ENCODE assay signal across 16 cellular contexts in genomic region chr14:69055125-69055524, GRCh38.
DNase-seq lines count a peak whose midpoint lies in the region; ATAC-seq and TF ChIP-seq lines count a peak whose summit lies in the region.
"Had no signal": no experiment of that assay in that cellular context is flagged by ENCODE, and none has a peak within 500 bp of the region (broad histone marks: within the 10 kb centered on the region; RNA-seq: fewer than 3 reads in every experiment).

No MANE protein-coding gene starts in this region.

- no peak overlapping the region for H4K8ac ChIP-seq in trophoblast cell (ENCODE audit: low read depth, low read length)

- H3K9ac ChIP-seq in SK-N-SH = no peak overlapping the region
- H3K9ac ChIP-seq in trophoblast cell (ENCODE audit: low read length) = no peak overlapping the region
- H3K9ac ChIP-seq: parathyroid adenoma had no signal

- no peaks in the 10 kb centered on the region for H3K9me2 ChIP-seq in SK-N-SH

- H3K4me1 ChIP-seq in SK-N-SH (ENCODE audit: control insufficient read depth in 1 of 2, insufficient read depth in 2 of 2, low read depth in 1 of 2, low read length in 1 of 2) = peaks cover 17 to 35% of the 10 kb centered on the region in 2 experiments; a peak in 3 of 4 replicates
- peaks cover 4 to 16% of the 10 kb centered on the region in 2 experiments for H3K4me1 ChIP-seq in trophoblast cell (ENCODE audit: control insufficient read depth in 1 of 2, insufficient read depth in 2 of 2, low read length in 2 of 2)

- H3K36me3 Mint-ChIP-seq in CD4-positive, alpha-beta T cell (ENCODE audit: low read depth) = peaks cover 82% of the 10 kb centered on the region

- H3K4me2 ChIP-seq in SK-N-SH = no peak overlapping the region
- no peak overlapping the region for H3K4me2 ChIP-seq in trophoblast cell (ENCODE audit: low read length)

- DNase-seq in EL = peak; percentile 97
- no peak for DNase-seq in SK-N-SH
- peak; percentile 29 for DNase-seq in epithelial cell of esophagus (ENCODE audit: low read depth)
- DNase-seq in trophoblast cell = peak in 1 of 2 donors; percentile 28
- DNase-seq in CD4-positive, alpha-beta T cell = no peak
- no peak for DNase-seq in GM13976 (ENCODE audit: low spot score)
- no peak for DNase-seq in HEK293T (ENCODE audit: extremely low spot score)
- no peak for DNase-seq in amniotic stem cell (lab: John Stamatoyannopoulos, UW)
- DNase-seq: activated naive CD4-positive, alpha-beta T cell treated with Interleukin-2 at 50 U/mL for 16 hours; NCI-H1048; SW 1271 had no signal

- no peak overlapping the region for H3K18ac ChIP-seq in trophoblast cell (ENCODE audit: low read length)

- H3K4me3 ChIP-seq in SK-N-SH (ENCODE audit: low read depth in 2 of 2, low read length in 1 of 2) (no peak overlapping the region), epithelial cell of esophagus (ENCODE audit: low read length) (no peak overlapping the region), trophoblast cell (ENCODE audit: low read depth, low read length) (no peak overlapping the region)
- H3K4me3 ChIP-seq: esophagus muscularis mucosa had no signal

- H4K91ac ChIP-seq in trophoblast cell (ENCODE audit: low read depth, low read length) = no peak overlapping the region

- peak overlapping the region; percentile 12 for H2BK5ac ChIP-seq in trophoblast cell (ENCODE audit: low read depth, low read length, poor library complexity)

- no peak for ATAC-seq in CD4-positive, alpha-beta T cell (ENCODE audit: poor library complexity)
- ATAC-seq: HepG2 had no signal

- no peak overlapping the region for H3K23ac ChIP-seq in trophoblast cell (ENCODE audit: low read length)

- no peak overlapping the region for H4K12ac ChIP-seq in trophoblast cell (ENCODE audit: low read depth, low read length)

- TF ChIP-seq CTCF in SK-N-SH (IDR thresholded peaks at IDR 0.05) (no peak), epithelial cell of esophagus (IDR thresholded peaks at IDR 0.05; ENCODE audit: insufficient read depth, low read depth, low read length, missing control alignments) (no peak), GM13976 (IDR thresholded peaks at IDR 0.05; ENCODE audit: borderline replicate concordance, control extremely low read depth, extremely low read depth, insufficient read depth, missing control alignments) (no peak)
- TF ChIP-seq CTCF in CD4-positive, alpha-beta T cell (IDR thresholded peaks at IDR 0.05) = no peak

- intact Hi-C loops in CD4-positive, alpha-beta T cell (cut with DNase I, micrococcal nuclease) = loop anchor here in 1 of 2 experiments (5.0 kb wide), 1 partner anchor 143 kb away; no protein-coding TSS in a partner anchor

- H3K9me3 Mint-ChIP-seq in CD4-positive, alpha-beta T cell = no peaks in the 10 kb centered on the region
- H3K9me3 Mint-ChIP-seq: memory B cell, type B pancreatic cell had no signal

- H3K4me1 Mint-ChIP-seq in CD4-positive, alpha-beta T cell (ENCODE audit: low read depth) = peaks cover 8% of the 10 kb centered on the region

- POLR2A ChIA-PET in SK-N-SH (lab: Yijun Ruan, JAX) (no interaction called here), HEK293T (lab: Yijun Ruan, JAX) (no interaction called here)
- POLR2A ChIA-PET in CD4-positive, alpha-beta T cell (lab: Charles Lee) = no interaction called here

- H3K9me3 ChIP-seq in SK-N-SH (no peaks in the 10 kb centered on the region), trophoblast cell (ENCODE audit: insufficient read depth, low read depth, low read length) (no peaks in the 10 kb centered on the region)
- H3K9me3 ChIP-seq in CD4-positive, alpha-beta T cell (ENCODE audit: control insufficient read depth, low read length) = no peaks in the 10 kb centered on the region
- H3K9me3 ChIP-seq: esophagus muscularis mucosa had no signal

- no peak overlapping the region for H3K27ac Mint-ChIP-seq in CD4-positive, alpha-beta T cell
- H3K27ac Mint-ChIP-seq: memory B cell, type B pancreatic cell had no signal

- 88% methylated on average over 10 of the region's 21 CpGs for WGBS in SK-N-SH (ENCODE audit: low lambda C conversion rate)
- no CpG with 5 or more reads among the region's 21 CpGs for WGBS in trophoblast cell (ENCODE audit: extremely low coverage, insufficient coverage, insufficient read length)

- no peak overlapping the region for H2AFZ ChIP-seq in SK-N-SH (ENCODE audit: low read depth)
- H2AFZ ChIP-seq in trophoblast cell (ENCODE audit: insufficient read depth, low read length, poor library complexity) = no peak overlapping the region
- H2AFZ ChIP-seq: parathyroid adenoma had no signal

- H3K36me3 ChIP-seq in SK-N-SH (replicated peaks in 1 of 2; ENCODE audit: control insufficient read depth in 1 of 2, insufficient read depth in 2 of 2, low read length in 1 of 2) = peaks cover 23 to 37% of the 10 kb centered on the region in 2 experiments
- peaks cover 20 to 21% of the 10 kb centered on the region in 2 experiments for H3K36me3 ChIP-seq in trophoblast cell (ENCODE audit: control insufficient read depth in 1 of 2, insufficient read depth in 2 of 2, low read length in 2 of 2)

- CTCF ChIA-PET in SK-N-SH (lab: Yijun Ruan, JAX) = interaction anchor here (2.0 to 2.2 kb wide), 2 partner anchors 12 to 143 kb away, joined by 7 to 14 read pairs; no protein-coding TSS in a partner anchor
- CTCF ChIA-PET in CD4-positive, alpha-beta T cell (lab: Charles Lee) = no interaction called here
- CTCF ChIA-PET in HEK293T (lab: Yijun Ruan, JAX) = no interaction called here

- H3K4me3 Mint-ChIP-seq in CD4-positive, alpha-beta T cell = no peak overlapping the region
- H3K4me3 Mint-ChIP-seq: memory B cell, type B pancreatic cell had no signal

- no peak overlapping the region for H3K14ac ChIP-seq in trophoblast cell (ENCODE audit: low read length)

- no peak overlapping the region for H2BK12ac ChIP-seq in trophoblast cell (ENCODE audit: low read length)

- H3K79me2 ChIP-seq in SK-N-SH (ENCODE audit: insufficient read depth) (no peaks in the 10 kb centered on the region; the same call in 1 of the 2 replicates), trophoblast cell (ENCODE audit: control insufficient read depth, insufficient read depth, low read length, poor library complexity) (no peaks in the 10 kb centered on the region)
- H3K79me2 ChIP-seq: parathyroid adenoma had no signal

- H3F3A ChIP-seq in SK-N-SH (replicated peaks; ENCODE audit: insufficient read depth) = peaks cover 15% of the 10 kb centered on the region

- no peaks in the 10 kb centered on the region for H4K20me1 ChIP-seq in SK-N-SH (ENCODE audit: insufficient read depth)

- H2AK5ac ChIP-seq in trophoblast cell (ENCODE audit: low read length) = no peak overlapping the region

- H3K4ac ChIP-seq in trophoblast cell (ENCODE audit: low read depth, low read length) = no peak overlapping the region

- H3K27ac ChIP-seq in SK-N-SH (ENCODE audit: low read depth in 2 of 2, low read length in 1 of 2) (peak overlapping the region in 1 of 2 experiments; percentile 66; a peak in 2 of 4 replicates), trophoblast cell (ENCODE audit: low read depth, low read length) (no peak overlapping the region)
- H3K27ac ChIP-seq in CD4-positive, alpha-beta T cell (ENCODE audit: low read depth, low read length) = no peak overlapping the region
- H3K27ac ChIP-seq: parathyroid adenoma had no signal

- H3K27me3 ChIP-seq in SK-N-SH (ENCODE audit: insufficient read depth) (no peaks in the 10 kb centered on the region), trophoblast cell (ENCODE audit: insufficient read depth, low read length) (no peaks in the 10 kb centered on the region)
- no peaks in the 10 kb centered on the region for H3K27me3 ChIP-seq in CD4-positive, alpha-beta T cell (ENCODE audit: control insufficient read depth, insufficient read depth, low read length)
- H3K27me3 ChIP-seq: esophagus muscularis mucosa had no signal

- H2BK120ac ChIP-seq in trophoblast cell (ENCODE audit: insufficient read depth, low read length, poor library complexity) = no peak overlapping the region

- H3K27me3 Mint-ChIP-seq in CD4-positive, alpha-beta T cell = no peaks in the 10 kb centered on the region
- H3K27me3 Mint-ChIP-seq: memory B cell, type B pancreatic cell had no signal

- peaks cover 4% of the 10 kb centered on the region for H3K79me1 ChIP-seq in trophoblast cell (ENCODE audit: low read length)

- no peak for TF ChIP-seq RAD21 in SK-N-SH (IDR thresholded peaks at IDR 0.05; ENCODE audit: low read length)

- in situ Hi-C loops in GM13976 (cut with MboI; ENCODE audit: low sequenced_read_pairs, unreplicated experiment) = no loop called here

- no peak; a peak in 1 of 4 replicates for TF ChIP-seq EP300 in SK-N-SH (IDR thresholded peaks at IDR 0.05; ENCODE audit: borderline replicate concordance in 1 of 2, low read depth in 1 of 2, low read length in 1 of 2)

TF ChIP-seq in SK-N-SH, 30 proteins besides CTCF, POLR2A, EP300 and RAD21 (continues in another document):
- TF ChIP-seq MAX (IDR thresholded peaks at IDR 0.05; ENCODE audit: low read depth) (0 out of 2 replicates have a peak, but pooled peaks have one; percentile 48), POLR2AphosphoS5 (IDR thresholded peaks at IDR 0.05; ENCODE audit: low read depth, low read length) (no peak), NFIC (IDR thresholded peaks at IDR 0.05; ENCODE audit: borderline replicate concordance) (0 out of 2 replicates have a peak, but pooled peaks have one; percentile 25), FOSL2 (IDR thresholded peaks at IDR 0.05; ENCODE audit: borderline replicate concordance, low read depth) (peak; percentile 79), FOXJ3 (CRISPR knock-in tag; IDR thresholded peaks at IDR 0.05) (no peak)

TF ChIP-seq in HEK293T, 16 proteins besides CTCF, POLR2A, EP300 and RAD21 (continues in another document):
- no peak for TF ChIP-seq CTBP1 (IDR thresholded peaks at IDR 0.05; ENCODE audit: borderline replicate concordance)
- TF ChIP-seq FOXM1 (IDR thresholded peaks at IDR 0.05; ENCODE audit: borderline replicate concordance) = no peak
- TF ChIP-seq SP1 (IDR thresholded peaks at IDR 0.05) = no peak
- TF ChIP-seq FOXK2 (IDR thresholded peaks at IDR 0.05) = no peak
- TF ChIP-seq TARDBP (IDR thresholded peaks at IDR 0.05) = no peak
- no peak for TF ChIP-seq BHLHE40 (IDR thresholded peaks at IDR 0.05; ENCODE audit: borderline replicate concordance)
- no peak for TF ChIP-seq FOXA1 (IDR thresholded peaks at IDR 0.05)
- TF ChIP-seq NFRKB (IDR thresholded peaks at IDR 0.05) = no peak
- no peak for TF ChIP-seq PKNOX1 (IDR thresholded peaks at IDR 0.05)
- TF ChIP-seq ZNF384 (IDR thresholded peaks at IDR 0.05) = no peak
- no peak for TF ChIP-seq L3MBTL2 (conservative IDR thresholded peaks at IDR 0.05)
- TF ChIP-seq ELF4 (IDR thresholded peaks at IDR 0.05) = no peak
- no peak for TF ChIP-seq LEF1 (IDR thresholded peaks at IDR 0.05; ENCODE audit: borderline replicate concordance)
- no peak for TF ChIP-seq SUZ12 (IDR thresholded peaks at IDR 0.05)

Comparison
In these comparisons a context has a peak if more than half of its experiments do, and no peak if none do; other contexts are left out.
1. DNase-seq: peak in EL (single experiment) and epithelial cell of esophagus (single experiment); none in SK-N-SH (single experiment), CD4-positive, alpha-beta T cell (0 of 10), GM13976 (single experiment), HEK293T (single experiment) and amniotic stem cell (single experiment).